In genomic region chr3:46695177-46695961, GRCh38 we compare ENCODE assay signal across 8 cellular contexts.
DNase-seq lines count a peak whose midpoint lies in the region; ATAC-seq and TF ChIP-seq lines count a peak whose summit lies in the region.

No MANE protein-coding gene starts in this region.

- WGBS in iPS DF 6.9 (ENCODE audit: insufficient coverage, insufficient read length): no CpG with 5 or more reads among the region's 11 CpGs

- no peaks in the 10 kb centered on the region for H3K36me3 ChIP-seq in iPS DF 6.9 (ENCODE audit: control insufficient read depth, insufficient read depth, low read length)

- no peak overlapping the region for H3K4me3 ChIP-seq in astrocyte of the spinal cord (ENCODE audit: low read depth, low read length)
- no peak overlapping the region for H3K4me3 ChIP-seq in iPS DF 6.9 (ENCODE audit: low read length)

- no peak for ATAC-seq in HG03095 (IDR thresholded peaks at IDR 0.05; ENCODE audit: unreplicated experiment)

- DNase-seq in NCI-H748 (lab: John Stamatoyannopoulos, UW; ENCODE audit: unreplicated experiment) (peak; percentile 3), NCI-H748 treated with DMSO at 0.1 percent for 48 hours (lab: John Stamatoyannopoulos, UW) (no peak), SKM-1 treated with dmso at 0.1 percent for 144 hours (lab: John Stamatoyannopoulos, UW; ENCODE audit: unreplicated experiment) (peak; percentile 79), astrocyte of the spinal cord (ENCODE audit: low read depth, low spot score) (no peak), iPS DF 6.9 (ENCODE audit: low read depth, low spot score) (peak; percentile 66), hepatic stellate cell (ENCODE audit: low spot score) (no peak)
- DNase-seq in stimulated activated CD4-positive, alpha-beta T cell treated with anti-CD3 and anti-CD28 coated beads, Interleukin-4, amount 100 ng/mL, for 1 hour: peak; percentile 46

- peak; percentile 32 for TF ChIP-seq CTCF in astrocyte of the spinal cord (IDR thresholded peaks at IDR 0.05; ENCODE audit: low read depth, low read length)

- in situ Hi-C loops in astrocyte of the spinal cord (cut with HindIII; ENCODE audit: low sequenced_read_pairs): no loop called here

- H3K27ac ChIP-seq in iPS DF 6.9 (ENCODE audit: low read length): no peak overlapping the region

- peaks cover 7% of the 10 kb centered on the region for H3K4me1 ChIP-seq in iPS DF 6.9 (ENCODE audit: control insufficient read depth, insufficient read depth, low read length)

- H3K9me3 ChIP-seq in iPS DF 6.9 (ENCODE audit: control insufficient read depth, insufficient read depth, low read length): no peaks in the 10 kb centered on the region

- peaks cover 2% of the 10 kb centered on the region; the same call in 1 of the 2 replicates for H3K27me3 ChIP-seq in iPS DF 6.9 (ENCODE audit: control insufficient read depth, insufficient read depth, low read length)

Comparison
In these comparisons a context has a peak if more than half of its experiments do, and no peak if none do; other contexts are left out.
1. DNase-seq: peak in NCI-H748 (single experiment), SKM-1 treated with dmso at 0.1 percent for 144 hours (single experiment), iPS DF 6.9 (single experiment) and stimulated activated CD4-positive, alpha-beta T cell treated with anti-CD3 and anti-CD28 coated beads, Interleukin-4, amount 100 ng/mL, for 1 hour (single experiment); none in NCI-H748 treated with DMSO at 0.1 percent for 48 hours (single experiment), astrocyte of the spinal cord (single experiment) and hepatic stellate cell (single experiment).